ENCODE assay signal across 8 cellular contexts in the genomic region with DNA sequence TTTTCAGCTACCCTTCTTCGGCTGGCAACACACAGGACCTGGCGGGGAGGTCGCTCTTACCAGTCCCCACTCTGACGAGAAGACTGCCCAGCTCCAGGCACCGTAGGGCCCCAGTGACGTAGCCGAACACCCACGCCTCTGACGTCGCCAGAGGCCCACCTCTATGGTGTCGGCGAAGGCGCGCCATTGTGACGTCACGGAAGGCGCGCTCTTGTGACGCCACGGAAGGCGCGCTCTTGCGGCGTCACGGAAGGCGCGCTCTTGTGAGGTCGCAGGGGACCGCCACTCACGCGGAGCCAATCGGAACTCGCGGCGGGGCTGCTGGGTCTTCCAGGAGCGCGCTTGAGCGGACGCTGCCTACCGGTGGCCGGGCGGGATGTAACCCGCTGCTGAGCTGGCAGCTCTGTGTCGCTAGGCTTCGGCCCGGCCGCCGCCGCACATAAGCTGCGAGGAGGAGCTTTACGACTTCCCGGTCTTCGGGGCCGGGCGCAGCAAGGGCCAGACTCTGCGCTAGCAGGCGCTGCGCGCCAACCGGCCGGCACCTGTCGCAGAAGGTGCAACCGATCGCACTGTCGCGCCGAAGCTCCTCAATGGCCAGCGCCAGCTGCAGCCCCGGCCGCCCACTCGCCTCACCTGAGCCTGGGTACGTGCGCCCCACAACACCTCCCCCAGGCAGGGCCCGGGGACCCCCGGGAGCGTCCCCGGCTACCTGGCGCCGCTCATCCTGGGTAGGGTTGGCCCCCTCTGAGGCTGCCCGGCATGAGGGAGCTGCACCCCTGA.
DNase-seq lines count a peak whose midpoint lies in the region; ATAC-seq lines count a peak whose summit lies in the region.
"Not testable (repeated sequence)": the region's sequence is repeated elsewhere in the genome, so short reads cannot be mapped to it uniquely, and the experiment has no call there.

No MANE protein-coding gene starts in this region.

- H3K4me1 Mint-ChIP-seq in activated CD4-positive, alpha-beta T cell treated with anti-CD3 and anti-CD28 coated beads, Interleukin-2, amount 10 ng/mL, durations not matched to agents 7 days and 5 days: peaks cover 16% of the 10 kb centered on the region

- DNase-seq in C1 segment of cervical spinal cord (lab: John Stamatoyannopoulos, UW) (peak; percentile 82 to 98 (median 94)), NCI-H526 (lab: John Stamatoyannopoulos, UW) (peak; percentile 91 to 96), dedifferentiated amniotic fluid mesenchymal stem cell (ENCODE audit: extremely low spot score) (peak; percentile 87), left lobe of liver (ENCODE audit: low spot score) (peak; percentile 98)
- peak; percentile 95 for DNase-seq in activated CD4-positive, alpha-beta T cell treated with anti-CD3 and anti-CD28 coated beads, Interleukin-2, amount 10 ng/mL, durations not matched to agents 7 days and 5 days
- peak; percentile 93 to 97 for DNase-seq in stimulated activated CD4-positive, alpha-beta T cell treated with anti-CD3 and anti-CD28 coated beads, Interleukin-2, amount 100 ng/mL, for 24 hours

- not testable (repeated sequence) for H3K36me3 Mint-ChIP-seq in activated CD4-positive, alpha-beta T cell treated with anti-CD3 and anti-CD28 coated beads, Interleukin-2, amount 10 ng/mL, durations not matched to agents 7 days and 5 days (ENCODE audit: low read depth)

- CTCF ChIA-PET in activated CD4-positive, alpha-beta T cell treated with anti-CD3 and anti-CD28 coated beads, Interleukin-2, amount 10 ng/mL, durations not matched to agents 7 days and 5 days (lab: Charles Lee): not testable (repeated sequence)

- POLR2A ChIA-PET in activated CD4-positive, alpha-beta T cell treated with anti-CD3 and anti-CD28 coated beads, Interleukin-2, amount 10 ng/mL, durations not matched to agents 7 days and 5 days (lab: Charles Lee): not testable (repeated sequence)

- not testable (repeated sequence) for H3K27me3 Mint-ChIP-seq in activated CD4-positive, alpha-beta T cell treated with anti-CD3 and anti-CD28 coated beads, Interleukin-2, amount 10 ng/mL, durations not matched to agents 7 days and 5 days

- H3K4me3 Mint-ChIP-seq in activated CD4-positive, alpha-beta T cell treated with anti-CD3 and anti-CD28 coated beads, Interleukin-2, amount 10 ng/mL, durations not matched to agents 7 days and 5 days: peak overlapping the region; percentile 90

- not testable (repeated sequence) for H3K9me3 Mint-ChIP-seq in activated CD4-positive, alpha-beta T cell treated with anti-CD3 and anti-CD28 coated beads, Interleukin-2, amount 10 ng/mL, durations not matched to agents 7 days and 5 days

- ATAC-seq in GM19328 (IDR thresholded peaks at IDR 0.05; ENCODE audit: unreplicated experiment): peak; percentile 100
- peak; percentile 100 for ATAC-seq in HG03469 (IDR thresholded peaks at IDR 0.05; ENCODE audit: unreplicated experiment)
- ATAC-seq in left lobe of liver: peak; percentile 100

- peak overlapping the region; percentile 99 for H3K27ac Mint-ChIP-seq in activated CD4-positive, alpha-beta T cell treated with anti-CD3 and anti-CD28 coated beads, Interleukin-2, amount 10 ng/mL, durations not matched to agents 7 days and 5 days

Comparison
In these comparisons a context has a peak if more than half of its experiments do, and no peak if none do; other contexts are left out.
1. Peak in every context shown above with its lines: DNase-seq and ATAC-seq.